ENCODE assay signal across 1 cellular context in genomic region chr10:95656291-95657164, GRCh38.
A peak's percentile ranks its signal among the peaks of the same experiment; 100 is the strongest.
TF ChIP-seq lines count a peak whose summit lies in the region.

Gene ALDH18A1, minus strand, starts transcription at chr10:95656711. Its CDS starts 3,334 bp downstream, at chr10:95653377.

TF ChIP-seq in H1, 55 proteins besides CTCF, POLR2A, EP300 and RAD21:
- TF ChIP-seq SAP30 (IDR thresholded peaks at IDR 0.05; ENCODE audit: insufficient read depth, insufficient replicate concordance, low read length) (no peak), KDM4A (IDR thresholded peaks at IDR 0.05; ENCODE audit: low read depth, low read length, severe bottlenecking) (peak; percentile 92), TBP (IDR thresholded peaks at IDR 0.05; ENCODE audit: low read depth, low read length) (peak; percentile 28; the same call in 1 of the 2 replicates), PHF8 (conservative IDR thresholded peaks at IDR 0.05; ENCODE audit: low read depth, low read length) (peak; percentile 75), HDAC2 (IDR thresholded peaks at IDR 0.05; ENCODE audit: borderline replicate concordance in 1 of 2, low read depth in 2 of 2, low read length in 2 of 2) (peak; percentile 11 to 74; a peak in 1 of 4 replicates), RBBP5 (IDR thresholded peaks at IDR 0.05; ENCODE audit: borderline replicate concordance, low read depth, low read length) (peak; percentile 87), USF2 (IDR thresholded peaks at IDR 0.05; ENCODE audit: low read length) (no peak; the same call in 1 of the 2 replicates), SP2 (IDR thresholded peaks at IDR 0.05; ENCODE audit: low read length) (no peak), POLR2AphosphoS5 (IDR thresholded peaks at IDR 0.05; ENCODE audit: low read depth, low read length) (no peak), E2F6 (IDR thresholded peaks at IDR 0.05) (peak; percentile 73; the same call in 1 of the 2 replicates), FOSL1 (IDR thresholded peaks at IDR 0.05; ENCODE audit: insufficient read depth, low read depth, low read length) (peak; percentile 92), MAX (IDR thresholded peaks at IDR 0.05) (peak; percentile 94), SP4 (IDR thresholded peaks at IDR 0.05; ENCODE audit: low read length) (peak; percentile 82; the same call in 1 of the 2 replicates), SIN3A (conservative IDR thresholded peaks at IDR 0.05 in 1 of 2, IDR thresholded peaks at IDR 0.05 in 1 of 2; ENCODE audit: low read depth in 1 of 2, low read length in 2 of 2) (peak; percentile 32 to 88; a peak in 2 of 4 replicates), CREB1 (IDR thresholded peaks at IDR 0.05) (peak; percentile 75), TAF1 (IDR thresholded peaks at IDR 0.05; ENCODE audit: low read depth, low read length) (peak; percentile 52; the same call in 1 of the 2 replicates)
